ENCODE assay signal across 8 cellular contexts in the genomic region with DNA sequence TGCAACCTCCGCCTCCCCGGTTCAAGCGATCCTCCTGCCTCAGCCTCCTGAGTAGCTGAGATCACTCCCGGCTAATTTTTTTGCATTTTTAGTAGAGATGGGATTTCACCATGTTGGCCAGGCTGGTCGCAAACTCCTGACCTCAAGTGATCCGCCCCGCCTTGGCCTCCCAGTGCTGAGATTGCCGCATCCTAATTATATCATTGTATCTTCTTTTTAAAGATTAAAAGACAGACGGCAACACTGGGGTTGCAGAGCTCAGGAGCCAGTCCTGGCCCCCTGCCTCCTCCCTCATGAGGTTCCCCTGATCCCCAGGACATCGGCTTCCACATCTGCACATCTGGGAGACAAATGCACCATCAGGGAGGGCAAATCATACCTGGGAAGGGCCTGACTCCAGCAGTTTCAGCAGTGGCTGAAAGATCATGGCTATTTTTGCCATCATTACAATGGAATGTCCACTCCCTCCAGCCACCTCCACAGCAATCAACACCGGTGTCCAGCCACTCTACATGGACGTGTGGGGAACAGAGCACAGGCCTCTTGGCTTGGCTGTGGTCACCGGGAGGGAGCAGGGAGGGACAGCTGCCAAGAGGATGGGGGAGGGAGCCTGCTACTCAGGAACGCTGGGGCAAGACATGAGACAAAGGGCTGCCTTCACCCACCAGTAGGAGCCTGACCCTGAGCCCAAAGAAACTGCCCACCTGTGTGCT. TPM values are rescaled to one million over a fixed set of nuclear protein-coding genes. Genes with fewer than 3 reads are reported as not detected.
DNase-seq lines count a peak whose midpoint lies in the region; TF ChIP-seq lines count a peak whose summit lies in the region.
"Had no signal": no experiment of that assay in that cellular context is flagged by ENCODE, and none has a peak within 500 bp of the region (broad histone marks: within the 10 kb centered on the region; RNA-seq: fewer than 3 reads in every experiment).

No MANE protein-coding gene starts in this region.

- no TSS peak for BruUV-seq in PC-9 (replicated peaks; lab: Mats Ljungman, UMichigan)

- H3K27me3 ChIP-seq in PC-9 (ENCODE audit: insufficient read depth, low read depth) (no peaks in the 10 kb centered on the region), fibroblast of lung (ENCODE audit: control insufficient read depth, insufficient read depth, low read length) (no peaks in the 10 kb centered on the region), uterus (no peaks in the 10 kb centered on the region)

- H3K4me1 ChIP-seq in PC-9 (replicated peaks; ENCODE audit: insufficient read depth) (peaks cover 49% of the 10 kb centered on the region), fibroblast of lung (ENCODE audit: control insufficient read depth, extremely low read depth, insufficient read depth, low read length) (peaks cover 23% of the 10 kb centered on the region), mesodermal cell (ENCODE audit: control insufficient read depth, insufficient read depth, low read length, poor library complexity, severe bottlenecking) (peaks cover 30% of the 10 kb centered on the region), uterus (no peaks in the 10 kb centered on the region)

- CTCF ChIA-PET in PC-9 (lab: Charles Lee): no interaction called here

- intact Hi-C loops in PC-9 (cut with micrococcal nuclease; ENCODE audit: unreplicated experiment) (loop anchor here (2.0 to 5.0 kb wide), 2 partner anchors 14 to 206 kb away; no protein-coding TSS in a partner anchor), uterus (cut with DNase I; ENCODE audit: low total_unique reads) (loop anchor here (10.0 kb wide), 1 partner anchor 182 kb away; no protein-coding TSS in a partner anchor)

- H3K4me2 ChIP-seq in PC-9 (peak overlapping the region; percentile 67), fibroblast of lung (ENCODE audit: extremely low read depth, insufficient read depth, low read length) (peak overlapping the region; percentile 17)

- H4K20me1 ChIP-seq in PC-9 (ENCODE audit: insufficient read depth): no peaks in the 10 kb centered on the region
- no peaks in the 10 kb centered on the region for H4K20me1 ChIP-seq in fibroblast of lung (ENCODE audit: control insufficient read depth, extremely low read depth, insufficient read depth, low read length)

- WGBS in mesodermal cell (ENCODE audit: insufficient coverage in 2 of 2), 2 experiments: 75 to 86% methylated on average over 10 of the region's 14 CpGs

- H3K9me3 ChIP-seq in PC-9 (ENCODE audit: insufficient read depth, low read depth): no peaks in the 10 kb centered on the region
- no peaks in the 10 kb centered on the region for H3K9me3 ChIP-seq in fibroblast of lung (ENCODE audit: control insufficient read depth, insufficient read depth, low read depth, low read length)
- H3K9me3 ChIP-seq in mesodermal cell (ENCODE audit: control insufficient read depth, low read length): no peaks in the 10 kb centered on the region
- H3K9me3 ChIP-seq in uterus: no peaks in the 10 kb centered on the region

- H3K4me3 ChIP-seq in PC-9 (no peak overlapping the region), fibroblast of lung (replicated peaks in 1 of 4; ENCODE audit: control extremely low read depth in 1 of 4, insufficient read depth in 1 of 4, low read depth in 3 of 4, low read length in 4 of 4) (no peak overlapping the region), mesodermal cell (ENCODE audit: extremely low read depth, insufficient read depth, low read length, poor library complexity, severe bottlenecking) (no peak overlapping the region), uterus (no peak overlapping the region)

- H3K36me3 ChIP-seq in PC-9 (ENCODE audit: low read depth): no peaks in the 10 kb centered on the region
- no peaks in the 10 kb centered on the region for H3K36me3 ChIP-seq in fibroblast of lung (ENCODE audit: control insufficient read depth, insufficient read depth, low read length)
- H3K36me3 ChIP-seq in mesodermal cell (ENCODE audit: control insufficient read depth, insufficient read depth, low read length): no peaks in the 10 kb centered on the region
- H3K36me3 ChIP-seq in uterus: no peaks in the 10 kb centered on the region

- peaks cover 51% of the 10 kb centered on the region for H3F3A ChIP-seq in PC-9 (ENCODE audit: insufficient read depth, low read depth)

- no peaks in the 10 kb centered on the region for H3K9me2 ChIP-seq in PC-9 (ENCODE audit: insufficient read depth)

- H2AFZ ChIP-seq in PC-9: no peak overlapping the region
- H2AFZ ChIP-seq in fibroblast of lung (ENCODE audit: low read length): no peak overlapping the region

- POLR2A ChIA-PET in PC-9 (lab: Charles Lee; ENCODE audit: unreplicated experiment): interaction anchor here (0.6 kb wide), 1 partner anchor 267 kb away, joined by 4 read pairs; no protein-coding TSS in a partner anchor

- no peak for TF ChIP-seq POLR2A in uterus (IDR thresholded peaks at IDR 0.05)

- no peak for TF ChIP-seq CTCF in PC-9 (conservative IDR thresholded peaks at IDR 0.05)
- no peak for TF ChIP-seq CTCF in fibroblast of lung (conservative IDR thresholded peaks at IDR 0.05 in 1 of 2, IDR thresholded peaks at IDR 0.05 in 1 of 2; ENCODE audit: low read depth in 1 of 2, low read length in 2 of 2)
- no peak for TF ChIP-seq CTCF in uterus (IDR thresholded peaks at IDR 0.05)

- H3K9ac ChIP-seq in fibroblast of lung (ENCODE audit: insufficient read depth, low read length): no peak overlapping the region

- peak overlapping the region; percentile 72 for H3K27ac ChIP-seq in PC-9
- peak overlapping the region; percentile 89 for H3K27ac ChIP-seq in fibroblast of lung (ENCODE audit: insufficient read depth, low read length)
- peak overlapping the region; percentile 97 for H3K27ac ChIP-seq in mesodermal cell (ENCODE audit: low read depth, low read length, severe bottlenecking)
- H3K27ac ChIP-seq in uterus: peak overlapping the region; percentile 24 to 38
- no peak overlapping the region for H3K27ac ChIP-seq in caudate nucleus (ENCODE audit: low read depth, low read length)

- DNase-seq in PC-9 (peak; percentile 75 to 87), fibroblast of lung (ENCODE audit: low read depth in 2 of 2) (peak; percentile 39 to 79), uterus (peak in 1 of 2 donors; percentile 42), caudate nucleus (lab: John Stamatoyannopoulos, UW) (no peak), GM19238 (ENCODE audit: insufficient read length, low spot score) (no peak), OCI-M2 (lab: John Stamatoyannopoulos, UW; ENCODE audit: unreplicated experiment) (no peak)
- DNase-seq: NCI-H69 had no signal

- no peaks in the 10 kb centered on the region for H3K79me2 ChIP-seq in PC-9 (ENCODE audit: low read depth)
- H3K79me2 ChIP-seq in fibroblast of lung (ENCODE audit: control insufficient read depth, insufficient read depth, low read length): no peaks in the 10 kb centered on the region

RNA-seq across cellular contexts. Expression of a gene that starts 9.2 kb away (rescaled TPM):
- 37.6 and 55.4 TPM in 2 replicates for total RNA-seq in PC-9 (2021)
- total RNA-seq in fibroblast of lung: 1.8 and 2.1 TPM in 2 replicates
- polyA plus RNA-seq in fibroblast of lung: 0.07 and 1.2 TPM in 2 replicates
- polyA plus RNA-seq in fibroblast of lung (2012): 0.13 and 1.4 TPM in 2 replicates
- 5.7 and 5.9 TPM in 2 replicates for polyA minus RNA-seq in fibroblast of lung (ENCODE audit: low replicate concordance)
- polyA plus RNA-seq in mesodermal cell (2013, experiment 1 of 2): 6.8 TPM
- 5.1 TPM for polyA plus RNA-seq in mesodermal cell (2013, experiment 2 of 2)
- total RNA-seq in uterus: 10 to 100 TPM in 1 of 4 donors, 1 to 10 TPM in 3; 1.5 to 15.8 (median 8.4) TPM

Comparison
In these comparisons a context has a peak if more than half of its experiments do, and no peak if none do; other contexts are left out.
1. DNase-seq: peak in PC-9 (2 of 2) and fibroblast of lung (2 of 2); none in caudate nucleus (0 of 61), GM19238 (single experiment) and OCI-M2 (single experiment).